ENCODE assay signal across 11 cellular contexts in genomic region chr2:239109916-239110545, GRCh38.
"Had no signal": no experiment of that assay in that cellular context is flagged by ENCODE, and none has a peak within 500 bp of the region (broad histone marks: within the 10 kb centered on the region; RNA-seq: fewer than 3 reads in every experiment).

No MANE protein-coding gene starts in this region.

- H3K9ac ChIP-seq: neural progenitor cell, parathyroid adenoma had no signal

- H3K4me1 ChIP-seq: neural progenitor cell, parathyroid adenoma had no signal

- H3K27me3 ChIP-seq: body of pancreas, neural progenitor cell, upper lobe of right lung had no signal

- H3K4me2 ChIP-seq: neural progenitor cell had no signal

- H3K36me3 ChIP-seq: neural progenitor cell had no signal

- H3K9me3 Mint-ChIP-seq: activated naive CD4-positive, alpha-beta T cell treated with anti-CD3 and anti-CD28 coated beads, Interleukin-2, amount 50 U/mL, for 72 hours; central memory CD8-positive, alpha-beta T cell; effector memory CD8-positive, alpha-beta T cell; neural progenitor cell had no signal

- ATAC-seq: activated naive CD4-positive, alpha-beta T cell treated with anti-CD3 and anti-CD28 coated beads, Interleukin-2, amount 50 U/mL, for 72 hours; effector memory CD8-positive, alpha-beta T cell; T-helper 17 cell had no signal

- H3K27ac Mint-ChIP-seq: activated naive CD4-positive, alpha-beta T cell treated with anti-CD3 and anti-CD28 coated beads, Interleukin-2, amount 50 U/mL, for 72 hours; effector memory CD8-positive, alpha-beta T cell; neural progenitor cell; T-helper 17 cell had no signal

- DNase-seq: activated CD4-positive, CD25-positive, alpha-beta regulatory T cell; amniotic stem cell; effector memory CD8-positive, alpha-beta T cell; T-helper 17 cell; upper lobe of right lung had no signal

- H3K4me1 Mint-ChIP-seq: T-helper 17 cell had no signal

- H3K4me3 Mint-ChIP-seq: central memory CD8-positive, alpha-beta T cell; effector memory CD8-positive, alpha-beta T cell; neural progenitor cell; T-helper 17 cell had no signal

- H2AFZ ChIP-seq: neural progenitor cell, parathyroid adenoma had no signal

- H3K36me3 Mint-ChIP-seq: activated naive CD4-positive, alpha-beta T cell treated with anti-CD3 and anti-CD28 coated beads, Interleukin-2, amount 50 U/mL, for 72 hours had no signal

- H3K9me3 ChIP-seq: body of pancreas, upper lobe of right lung had no signal

- H3K27me3 Mint-ChIP-seq: central memory CD8-positive, alpha-beta T cell; effector memory CD8-positive, alpha-beta T cell; T-helper 17 cell had no signal

- H3K4me3 ChIP-seq: body of pancreas, neural progenitor cell, skin epidermis, upper lobe of right lung had no signal

- H3K27ac ChIP-seq: neural progenitor cell, parathyroid adenoma, skin epidermis, upper lobe of right lung had no signal
